In genomic region chr6:28368522-28368921, GRCh38 we compare ENCODE assay signal across 19 cellular contexts. TPM values are rescaled to one million over a fixed set of nuclear protein-coding genes. Genes with fewer than 3 reads are reported as not detected.
DNase-seq lines count a peak whose midpoint lies in the region; ATAC-seq and TF ChIP-seq lines count a peak whose summit lies in the region.
"Had no signal": no experiment of that assay in that cellular context is flagged by ENCODE, and none has a peak within 500 bp of the region (broad histone marks: within the 10 kb centered on the region; RNA-seq: fewer than 3 reads in every experiment).

No MANE protein-coding gene starts in this region.

- DNase-seq in Karpas-422: peak; percentile 80
- peak in 1 of 2 donors; percentile 10 for DNase-seq in memory B cell (ENCODE audit: low spot score in 2 of 2)
- no peak for DNase-seq in MM.1S
- DNase-seq in natural killer cell treated with Interleukin-12 subunit alpha and Interleukin-12 subunit beta and Interleukin-15 and Interleukin-18, amount 100 ng/mL, for 72 hours (ENCODE audit: low spot score): no peak
- no peak for DNase-seq in ureter (ENCODE audit: low spot score)
- DNase-seq in glomerular visceral epithelial cell (ENCODE audit: extremely low spot score): no peak
- DNase-seq: activated T-cell treated with anti-CD3 and anti-CD28 coated beads, Interleukin-2, amount 50 U/mL, for 4 hours; amniotic stem cell; CD4-positive, CD25-positive, alpha-beta regulatory T cell; colonic mucosa; EL; H9; hippocampal formation; NCI-H2029 had no signal

- no peak overlapping the region for H3K4me3 Mint-ChIP-seq in memory B cell
- H3K4me3 Mint-ChIP-seq in natural killer cell treated with Interleukin-12 subunit alpha and Interleukin-12 subunit beta and Interleukin-15 and Interleukin-18, amount 100 ng/mL, for 72 hours: no peak overlapping the region
- H3K4me3 Mint-ChIP-seq: activated T-cell treated with anti-CD3 and anti-CD28 coated beads, Interleukin-2, amount 50 U/mL, for 4 hours; CD4-positive, CD25-positive, alpha-beta regulatory T cell; H9 had no signal

- 0 out of 2 replicates have a peak overlapping the region, but pooled peaks have one; percentile 2 for H2AFZ ChIP-seq in Karpas-422 (ENCODE audit: low read length)
- no peak overlapping the region for H2AFZ ChIP-seq in MM.1S (ENCODE audit: low read length)

- no peaks in the 10 kb centered on the region for H3F3A ChIP-seq in MM.1S (ENCODE audit: insufficient read depth, low read length)

- H3K36me3 Mint-ChIP-seq in memory B cell: peaks cover 19% of the 10 kb centered on the region
- H3K36me3 Mint-ChIP-seq in natural killer cell treated with Interleukin-12 subunit alpha and Interleukin-12 subunit beta and Interleukin-15 and Interleukin-18, amount 100 ng/mL, for 72 hours: peaks cover 8% of the 10 kb centered on the region

- no peaks in the 10 kb centered on the region for H3K27me3 Mint-ChIP-seq in memory B cell
- H3K27me3 Mint-ChIP-seq in natural killer cell treated with Interleukin-12 subunit alpha and Interleukin-12 subunit beta and Interleukin-15 and Interleukin-18, amount 100 ng/mL, for 72 hours: no peaks in the 10 kb centered on the region
- H3K27me3 Mint-ChIP-seq: CD4-positive, CD25-positive, alpha-beta regulatory T cell had no signal

- TF ChIP-seq CTCF in MM.1S (IDR thresholded peaks at IDR 0.05; ENCODE audit: low read length): no peak

- H3K79me2 ChIP-seq in Karpas-422 (ENCODE audit: low read length) (no peaks in the 10 kb centered on the region), MM.1S (ENCODE audit: low read length) (no peaks in the 10 kb centered on the region)

- peak overlapping the region; percentile 72 for H3K27ac ChIP-seq in Karpas-422 (ENCODE audit: low read length)
- no peak overlapping the region for H3K27ac ChIP-seq in MM.1S (ENCODE audit: low read length)
- H3K27ac ChIP-seq: colonic mucosa, skin epidermis had no signal

- no peaks in the 10 kb centered on the region for H3K27me3 ChIP-seq in Karpas-422 (ENCODE audit: low read length)
- no peaks in the 10 kb centered on the region for H3K27me3 ChIP-seq in MM.1S (replicated peaks; ENCODE audit: insufficient read depth, low read length)
- H3K27me3 ChIP-seq: colonic mucosa had no signal

- H3K9me3 Mint-ChIP-seq in memory B cell: no peaks in the 10 kb centered on the region
- no peaks in the 10 kb centered on the region for H3K9me3 Mint-ChIP-seq in natural killer cell treated with Interleukin-12 subunit alpha and Interleukin-12 subunit beta and Interleukin-15 and Interleukin-18, amount 100 ng/mL, for 72 hours
- H3K9me3 Mint-ChIP-seq: activated T-cell treated with anti-CD3 and anti-CD28 coated beads, Interleukin-2, amount 50 U/mL, for 4 hours; H9 had no signal

- peaks cover 15% of the 10 kb centered on the region for H3K4me1 Mint-ChIP-seq in memory B cell
- H3K4me1 Mint-ChIP-seq in natural killer cell treated with Interleukin-12 subunit alpha and Interleukin-12 subunit beta and Interleukin-15 and Interleukin-18, amount 100 ng/mL, for 72 hours (ENCODE audit: low read depth in 2 of 2): peaks cover 0 to 7% of the 10 kb centered on the region in 2 donors
- H3K4me1 Mint-ChIP-seq: CD4-positive, CD25-positive, alpha-beta regulatory T cell; H9 had no signal

- ATAC-seq in GM18517 (IDR thresholded peaks at IDR 0.05; ENCODE audit: unreplicated experiment): peak; percentile 56
- ATAC-seq in GM21723 (IDR thresholded peaks at IDR 0.05; ENCODE audit: unreplicated experiment): peak; percentile 79
- ATAC-seq in memory B cell (ENCODE audit: low read depth): peak; percentile 91
- ATAC-seq in natural killer cell treated with Interleukin-12 subunit alpha and Interleukin-12 subunit beta and Interleukin-15 and Interleukin-18, amount 100 ng/mL, for 72 hours: no peak
- ATAC-seq: activated T-cell treated with anti-CD3 and anti-CD28 coated beads, Interleukin-2, amount 50 U/mL, for 4 hours; esophagus mucosa; SK-N-SH treated with all-trans-retinoic acid at 6 μM for 48 hours had no signal

- H3K9me3 ChIP-seq in Karpas-422 (ENCODE audit: low read length) (no peaks in the 10 kb centered on the region), MM.1S (replicated peaks; ENCODE audit: insufficient read depth, low read length) (no peaks in the 10 kb centered on the region)
- H3K9me3 ChIP-seq: colonic mucosa had no signal

- no peaks in the 10 kb centered on the region for H3K9me2 ChIP-seq in Karpas-422 (replicated peaks; ENCODE audit: insufficient read depth, low read length)
- H3K9me2 ChIP-seq in MM.1S (replicated peaks; ENCODE audit: insufficient read depth, low read length): no peaks in the 10 kb centered on the region

- H3K4me3 ChIP-seq in Karpas-422 (ENCODE audit: low read length) (0 out of 2 replicates have a peak overlapping the region, but pooled peaks have one; percentile 31), MM.1S (ENCODE audit: low read length) (no peak overlapping the region)
- H3K4me3 ChIP-seq: colonic mucosa, skin epidermis had no signal

- 0 out of 2 replicates have a peak overlapping the region, but pooled peaks have one; percentile 21 for H3K9ac ChIP-seq in Karpas-422 (ENCODE audit: low read length)
- no peak overlapping the region for H3K9ac ChIP-seq in MM.1S (ENCODE audit: low read length)

- no peaks in the 10 kb centered on the region for H4K20me1 ChIP-seq in Karpas-422 (ENCODE audit: insufficient read depth, low read depth, low read length)
- no peaks in the 10 kb centered on the region for H4K20me1 ChIP-seq in MM.1S (ENCODE audit: insufficient read depth, low read length)

- H3K36me3 ChIP-seq in Karpas-422 (ENCODE audit: insufficient read depth, low read length): no peaks in the 10 kb centered on the region
- no peaks in the 10 kb centered on the region for H3K36me3 ChIP-seq in MM.1S (replicated peaks; ENCODE audit: insufficient read depth, low read length)
- H3K36me3 ChIP-seq: colonic mucosa had no signal

- H3K4me2 ChIP-seq in Karpas-422 (ENCODE audit: low read depth, low read length, poor library complexity, severe bottlenecking) (peak overlapping the region; percentile 47), MM.1S (ENCODE audit: low read depth, low read length) (no peak overlapping the region)

- no peak overlapping the region for H3K27ac Mint-ChIP-seq in memory B cell
- no peak overlapping the region for H3K27ac Mint-ChIP-seq in natural killer cell treated with Interleukin-12 subunit alpha and Interleukin-12 subunit beta and Interleukin-15 and Interleukin-18, amount 100 ng/mL, for 72 hours
- H3K27ac Mint-ChIP-seq: CD4-positive, CD25-positive, alpha-beta regulatory T cell; H9 had no signal

- peaks cover 19% of the 10 kb centered on the region for H3K4me1 ChIP-seq in Karpas-422 (ENCODE audit: low read length)
- no peaks in the 10 kb centered on the region for H3K4me1 ChIP-seq in MM.1S (ENCODE audit: low read length)
- H3K4me1 ChIP-seq: colonic mucosa had no signal

RNA-seq across cellular contexts. Expression of gene ZKSCAN3, which starts 18.8 kb away (rescaled TPM):
- 4.5 and 5.1 TPM in 2 replicates for total RNA-seq in Karpas-422 (2014; rRNA removed; shearing (Covaris generic); ENCODE audit: low replicate concordance)
- total RNA-seq in natural killer cell treated with Interleukin-12 subunit alpha and Interleukin-12 subunit beta and Interleukin-15 and Interleukin-18, amount 100 ng/mL, for 72 hours: 1 to 10 TPM; 3.1 to 4.6 TPM
- 8.7 TPM for total RNA-seq in ureter

RNA-seq across cellular contexts. Expression of gene ZSCAN12, which starts 31.0 kb away (rescaled TPM):
- total RNA-seq in Karpas-422 (2014; rRNA removed; shearing (Covaris generic); ENCODE audit: low replicate concordance): 9.3 and 12.0 TPM in 2 replicates
- 1 to 10 TPM; 6.9 to 9.9 TPM for total RNA-seq in natural killer cell treated with Interleukin-12 subunit alpha and Interleukin-12 subunit beta and Interleukin-15 and Interleukin-18, amount 100 ng/mL, for 72 hours
- 11.1 TPM for total RNA-seq in ureter

RNA-seq across cellular contexts. Expression of gene ZSCAN31, which starts 32.6 kb away (rescaled TPM):
- 4.0 and 4.2 TPM in 2 replicates for total RNA-seq in Karpas-422 (2014; rRNA removed; shearing (Covaris generic); ENCODE audit: low replicate concordance)
- total RNA-seq in natural killer cell treated with Interleukin-12 subunit alpha and Interleukin-12 subunit beta and Interleukin-15 and Interleukin-18, amount 100 ng/mL, for 72 hours: 1 to 10 TPM in 1 of 2 donors, under 1 TPM in 1; 0.40 to 2.0 TPM
- 13.9 TPM for total RNA-seq in ureter

Comparison
In these comparisons a context has a peak if more than half of its experiments do, and no peak if none do; other contexts are left out.
1. ATAC-seq: peak in GM18517 (single experiment), GM21723 (single experiment) and memory B cell (single experiment); none in natural killer cell treated with Interleukin-12 subunit alpha and Interleukin-12 subunit beta and Interleukin-15 and Interleukin-18, amount 100 ng/mL, for 72 hours (0 of 2).